In genomic region chr6:3013486-3013885, GRCh38 we compare ENCODE assay signal across 1 cellular context.
TF ChIP-seq lines count a peak whose summit lies in the region.

No MANE protein-coding gene starts in this region.

TF ChIP-seq in HepG2, 621 proteins besides CTCF, POLR2A, EP300 and RAD21:
- TF ChIP-seq FOXA1 (IDR thresholded peaks at IDR 0.05) (no peak), FOXA1 (CRISPR knock-in tag; IDR thresholded peaks at IDR 0.05) (peak; percentile 47; the same call in 1 of the 2 replicates), ZSCAN21 (CRISPR knock-in tag; IDR thresholded peaks at IDR 0.05; ENCODE audit: borderline replicate concordance) (no peak), MAFF (IDR thresholded peaks at IDR 0.05; ENCODE audit: low read depth, low read length) (peak; percentile 92), ZNF17 (CRISPR knock-in tag; IDR thresholded peaks at IDR 0.05) (peak; percentile 98), ZBTB38 (CRISPR knock-in tag; IDR thresholded peaks at IDR 0.05) (peak; percentile 54; the same call in 1 of the 2 replicates), ZBTB33 (CRISPR knock-in tag; IDR thresholded peaks at IDR 0.05) (peak; percentile 98), NFE2 (CRISPR knock-in tag; IDR thresholded peaks at IDR 0.05) (peak; percentile 66; the same call in 1 of the 2 replicates), MAFK (conservative IDR thresholded peaks at IDR 0.05 in 1 of 2, IDR thresholded peaks at IDR 0.05 in 1 of 2; ENCODE audit: low read length in 2 of 2) (peak; percentile 95 to 96), FOSL2 (CRISPR knock-in tag; IDR thresholded peaks at IDR 0.05) (peak; percentile 80), MAFG (CRISPR knock-in tag; IDR thresholded peaks at IDR 0.05) (0 out of 2 replicates have a peak, but pooled peaks have one; percentile 60), ZBTB7A (CRISPR knock-in tag; IDR thresholded peaks at IDR 0.05) (no peak), SOX6 (IDR thresholded peaks at IDR 0.05) (no peak), SOX6 (CRISPR knock-in tag; IDR thresholded peaks at IDR 0.05) (0 out of 2 replicates have a peak, but pooled peaks have one; percentile 8), ZNF263 (CRISPR knock-in tag; IDR thresholded peaks at IDR 0.05) (no peak), NFE2L2 (IDR thresholded peaks at IDR 0.05; ENCODE audit: low read length) (peak; percentile 46; the same call in 1 of the 2 replicates)
TF ChIP-seq in HepG2: peak in this region for 11.
